ENCODE assay signal across 35 cellular contexts in the genomic region with DNA sequence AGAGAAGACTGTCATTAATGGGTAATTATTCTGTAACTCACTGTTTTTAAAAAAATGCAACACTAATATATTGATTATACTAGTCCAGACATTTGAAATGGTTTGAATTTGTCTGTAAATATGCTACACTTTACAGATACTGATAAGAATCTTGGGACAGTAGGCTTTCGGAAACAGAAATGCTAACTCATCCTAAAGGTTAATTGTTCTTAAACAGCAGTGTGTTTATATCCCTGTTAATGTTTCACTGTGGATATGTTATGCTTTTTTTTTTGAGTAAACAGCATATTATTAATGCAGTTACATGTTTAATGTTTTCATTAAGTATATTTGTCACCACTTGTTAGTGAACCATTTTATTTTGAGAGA.
"Had no signal": no experiment of that assay in that cellular context is flagged by ENCODE, and none has a peak within 500 bp of the region (broad histone marks: within the 10 kb centered on the region; RNA-seq: fewer than 3 reads in every experiment).

No MANE protein-coding gene starts in this region.

- H3K9me3 ChIP-seq: ascending aorta, MG63, Peyer's patch, SJSA1 had no signal

- H3K27me3 Mint-ChIP-seq: activated CD4-positive, alpha-beta T cell treated with anti-CD3 and anti-CD28 coated beads for 36 hours; activated CD4-positive, alpha-beta T cell treated with anti-CD3 and anti-CD28 coated beads, Interleukin-2, amount 10 ng/mL, durations not matched to agents 7 days and 5 days; activated naive CD4-positive, alpha-beta T cell treated with anti-CD3 and anti-CD28 coated beads, Interleukin-2, amount 50 U/mL, for 24 hours; activated naive CD8-positive, alpha-beta T cell treated with anti-CD3 and anti-CD28 coated beads, Interleukin-2, amount 10 ng/mL, durations not matched to agents 7 days and 5 days; activated T-cell treated with anti-CD3 and anti-CD28 coated beads, Interleukin-2, amount 50 U/mL, for 24 hours; central memory CD8-positive, alpha-beta T cell had no signal

- H3K4me3 ChIP-seq: ascending aorta, cardiac muscle cell, MG63, Peyer's patch, SJSA1 had no signal

- H3K4me1 Mint-ChIP-seq: central memory CD8-positive, alpha-beta T cell had no signal

- H3K9me3 Mint-ChIP-seq: activated CD4-positive, alpha-beta T cell treated with anti-CD3 and anti-CD28 coated beads, Interleukin-2, amount 10 ng/mL, durations not matched to agents 7 days and 5 days; activated naive CD4-positive, alpha-beta T cell treated with anti-CD3 and anti-CD28 coated beads, Interleukin-2, amount 50 U/mL, for 24 hours; activated naive CD8-positive, alpha-beta T cell treated with anti-CD3 and anti-CD28 coated beads, Interleukin-2, amount 10 ng/mL, durations not matched to agents 7 days and 5 days; activated T-cell treated with anti-CD3 and anti-CD28 coated beads, Interleukin-2, amount 50 U/mL, for 24 hours; activated T-helper 2 cell treated with anti-CD3 and anti-CD28 coated beads, Interferon-gamma antibody, Interleukin-2, Interleukin-4, amounts not matched to agents 10 μg/mL and 5 μg/mL and 100 μg/mL, durations not matched to agents 14 hours and 24 hours and 36 hours; central memory CD8-positive, alpha-beta T cell had no signal

- H3K27ac ChIP-seq: ascending aorta, Peyer's patch, SJSA1 had no signal

- H3K4me3 Mint-ChIP-seq: activated CD4-positive, alpha-beta T cell treated with anti-CD3 and anti-CD28 coated beads for 36 hours; activated CD4-positive, alpha-beta T cell treated with anti-CD3 and anti-CD28 coated beads, Interleukin-2, amount 10 ng/mL, durations not matched to agents 7 days and 5 days; activated CD8-positive, alpha-beta T cell treated with anti-CD3 and anti-CD28 coated beads, Interleukin-2, amount 10 ng/mL, durations not matched to agents 7 days and 5 days; activated naive CD4-positive, alpha-beta T cell treated with anti-CD3 and anti-CD28 coated beads, Interleukin-2, amount 50 U/mL, for 24 hours; activated naive CD8-positive, alpha-beta T cell treated with anti-CD3 and anti-CD28 coated beads, Interleukin-2, amount 10 ng/mL, durations not matched to agents 7 days and 5 days; activated T-cell treated with anti-CD3 and anti-CD28 coated beads, Interleukin-2, amount 50 U/mL, for 24 hours; central memory CD8-positive, alpha-beta T cell; WTC11 had no signal

- H3K4me1 ChIP-seq: ascending aorta, Peyer's patch, SJSA1 had no signal

- DNase-seq: activated CD4-positive, alpha-beta T cell treated with anti-CD3 and anti-CD28 coated beads for 36 hours; activated CD4-positive, alpha-beta T cell treated with anti-CD3 and anti-CD28 coated beads, Interleukin-2, amount 10 ng/mL, durations not matched to agents 7 days and 5 days; activated CD4-positive, alpha-beta T cell treated with anti-CD3 and anti-CD28 coated beads, Interleukin-2, amount 50 U/mL, for 48 hours; activated CD8-positive, alpha-beta T cell treated with anti-CD3 and anti-CD28 coated beads, Interleukin-2, amount 10 ng/mL, durations not matched to agents 7 days and 5 days; activated gamma-delta T cell; activated naive CD4-positive, alpha-beta T cell treated with Interleukin-2 at 50 U/mL for 16 hours; activated naive CD8-positive, alpha-beta T cell treated with anti-CD3 and anti-CD28 coated beads, Interleukin-2, amount 10 ng/mL, durations not matched to agents 7 days and 5 days; activated T-cell treated with anti-CD3 and anti-CD28 coated beads, Interleukin-2, amount 50 U/mL, for 24 hours; amygdala; Kasumi-1; MG63; NCI-H1048; NCI-H1105 treated with DMSO at 0.1 percent for 48 hours; NCI-H1436; NCI-H1694; NCI-H1930; NCI-H2081 treated with DMSO at 0.1 percent for 48 hours; NCI-H226; NCI-H748 treated with DMSO at 0.1 percent for 48 hours; NK-92 treated with Interleukin-12 subunit alpha and Interleukin-12 subunit beta, amount 100 ng/mL, for 24 hours; PC-3; Peyer's patch; RPMI8226; SHP77 treated with DMSO at 0.1 percent for 48 hours; SW 1271; T-helper 1 cell; T-helper 2 cell; T-helper 9 cell had no signal

- H3K27ac Mint-ChIP-seq: activated CD4-positive, alpha-beta T cell treated with anti-CD3 and anti-CD28 coated beads for 36 hours; activated CD4-positive, alpha-beta T cell treated with anti-CD3 and anti-CD28 coated beads, Interleukin-2, amount 10 ng/mL, durations not matched to agents 7 days and 5 days; activated CD8-positive, alpha-beta T cell treated with anti-CD3 and anti-CD28 coated beads, Interleukin-2, amount 10 ng/mL, durations not matched to agents 7 days and 5 days; activated naive CD8-positive, alpha-beta T cell treated with anti-CD3 and anti-CD28 coated beads, Interleukin-2, amount 10 ng/mL, durations not matched to agents 7 days and 5 days; activated T-cell treated with anti-CD3 and anti-CD28 coated beads, Interleukin-2, amount 50 U/mL, for 24 hours; activated T-helper 2 cell treated with anti-CD3 and anti-CD28 coated beads, Interferon-gamma antibody, Interleukin-2, Interleukin-4, amounts not matched to agents 10 μg/mL and 5 μg/mL and 100 μg/mL, durations not matched to agents 14 hours and 24 hours and 36 hours had no signal

- H3K27me3 ChIP-seq: ascending aorta, cardiac muscle cell, MG63, Peyer's patch, SJSA1 had no signal
